In genomic region chr6:3263091-3263490, GRCh38 we compare ENCODE assay signal across 2 cellular contexts.
TF ChIP-seq lines count a peak whose summit lies in the region.

No MANE protein-coding gene starts in this region.

TF ChIP-seq in IMR-90, 13 proteins besides CTCF, POLR2A, EP300 and RAD21:
- no peak for TF ChIP-seq MAFK (IDR thresholded peaks at IDR 0.05; ENCODE audit: low read depth, low read length)
- TF ChIP-seq USF2 (IDR thresholded peaks at IDR 0.05; ENCODE audit: low read depth, low read length), result no peak
- TF ChIP-seq FOS (IDR thresholded peaks at IDR 0.05; ENCODE audit: low read depth, low read length), result no peak
- TF ChIP-seq ELK1 (IDR thresholded peaks at IDR 0.05; ENCODE audit: borderline replicate concordance, low read depth, low read length), result no peak
- no peak for TF ChIP-seq MAZ (IDR thresholded peaks at IDR 0.05; ENCODE audit: borderline replicate concordance, low read depth, low read length)
- no peak for TF ChIP-seq CHD1 (IDR thresholded peaks at IDR 0.05; ENCODE audit: low read depth, low read length)
- TF ChIP-seq BHLHE40 (IDR thresholded peaks at IDR 0.05; ENCODE audit: low read depth, low read length), result no peak
- TF ChIP-seq RCOR1 (IDR thresholded peaks at IDR 0.05; ENCODE audit: insufficient replicate concordance, low read length), result no peak
- TF ChIP-seq SMC3 (IDR thresholded peaks at IDR 0.05; ENCODE audit: low read depth, low read length), result no peak
- no peak for TF ChIP-seq RFX5 (IDR thresholded peaks at IDR 0.05; ENCODE audit: low read depth, low read length)
- no peak for TF ChIP-seq CEBPB (IDR thresholded peaks at IDR 0.05; ENCODE audit: low read depth, low read length)

TF ChIP-seq in endothelial cell of umbilical vein, 7 proteins besides CTCF, POLR2A, EP300 and RAD21:
- TF ChIP-seq FOS (IDR thresholded peaks at IDR 0.05; ENCODE audit: borderline replicate concordance, insufficient read depth, low read length) (no peak), MAX (IDR thresholded peaks at IDR 0.05; ENCODE audit: insufficient read depth, insufficient read length) (no peak), EZH2 (IDR thresholded peaks at IDR 0.05; ENCODE audit: borderline replicate concordance, low read depth, low read length, severe bottlenecking) (no peak), POLR2AphosphoS5 (IDR thresholded peaks at IDR 0.05; ENCODE audit: insufficient read depth, low read depth, low read length) (no peak), JUN (IDR thresholded peaks at IDR 0.05; ENCODE audit: borderline replicate concordance, insufficient read depth, insufficient read length, low read depth) (no peak), MYC (IDR thresholded peaks at IDR 0.05; ENCODE audit: low read depth, low read length) (no peak), GATA2 (IDR thresholded peaks at IDR 0.05; ENCODE audit: insufficient read depth, insufficient read length, low read depth, low read length) (no peak)
